In the genomic region with DNA sequence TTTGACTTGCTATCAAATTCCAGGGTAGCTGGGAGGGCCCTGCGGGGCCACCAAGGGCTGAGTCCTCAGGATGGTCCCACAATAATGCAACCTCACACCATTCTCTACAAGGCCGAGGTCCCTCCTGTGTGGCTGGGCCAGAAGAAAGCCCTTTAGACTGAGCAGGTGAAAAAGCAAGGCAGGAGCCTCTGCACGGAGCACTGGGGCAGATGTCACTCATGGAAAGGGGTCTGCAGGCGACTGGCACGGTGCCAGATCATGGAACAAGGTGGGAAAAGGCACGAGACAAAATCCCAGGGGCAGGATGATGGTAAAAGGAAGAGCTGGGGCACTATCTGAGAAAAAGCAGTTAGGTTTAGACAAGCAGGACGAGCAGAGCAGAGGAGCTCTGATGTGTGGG, we compare ENCODE assay signal across 1 cellular context.
TF ChIP-seq lines count a peak whose summit lies in the region.

No MANE protein-coding gene starts in this region.

TF ChIP-seq in IMR-90, 13 proteins besides CTCF, POLR2A, EP300 and RAD21 (continued from another document):
- TF ChIP-seq MAZ (IDR thresholded peaks at IDR 0.05; ENCODE audit: borderline replicate concordance, low read depth, low read length) (no peak), MAFK (IDR thresholded peaks at IDR 0.05; ENCODE audit: low read depth, low read length) (no peak), FOS (IDR thresholded peaks at IDR 0.05; ENCODE audit: low read depth, low read length) (no peak), RFX5 (IDR thresholded peaks at IDR 0.05; ENCODE audit: low read depth, low read length) (no peak), BHLHE40 (IDR thresholded peaks at IDR 0.05; ENCODE audit: low read depth, low read length) (no peak), RCOR1 (IDR thresholded peaks at IDR 0.05; ENCODE audit: insufficient replicate concordance, low read length) (no peak), SMC3 (IDR thresholded peaks at IDR 0.05; ENCODE audit: low read depth, low read length) (no peak), CEBPB (IDR thresholded peaks at IDR 0.05; ENCODE audit: low read depth, low read length) (no peak), CHD1 (IDR thresholded peaks at IDR 0.05; ENCODE audit: low read depth, low read length) (no peak)
- TF ChIP-seq, protein P1, sequence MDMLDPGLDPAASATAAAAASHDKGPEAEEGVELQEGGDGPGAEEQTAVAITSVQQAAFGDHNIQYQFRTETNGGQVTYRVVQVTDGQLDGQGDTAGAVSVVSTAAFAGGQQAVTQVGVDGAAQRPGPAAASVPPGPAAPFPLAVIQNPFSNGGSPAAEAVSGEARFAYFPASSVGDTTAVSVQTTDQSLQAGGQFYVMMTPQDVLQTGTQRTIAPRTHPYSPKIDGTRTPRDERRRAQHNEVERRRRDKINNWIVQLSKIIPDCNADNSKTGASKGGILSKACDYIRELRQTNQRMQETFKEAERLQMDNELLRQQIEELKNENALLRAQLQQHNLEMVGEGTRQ (IDR thresholded peaks at IDR 0.05; ENCODE audit: low read depth, low read length): no peak
- TF ChIP-seq, protein P2, sequence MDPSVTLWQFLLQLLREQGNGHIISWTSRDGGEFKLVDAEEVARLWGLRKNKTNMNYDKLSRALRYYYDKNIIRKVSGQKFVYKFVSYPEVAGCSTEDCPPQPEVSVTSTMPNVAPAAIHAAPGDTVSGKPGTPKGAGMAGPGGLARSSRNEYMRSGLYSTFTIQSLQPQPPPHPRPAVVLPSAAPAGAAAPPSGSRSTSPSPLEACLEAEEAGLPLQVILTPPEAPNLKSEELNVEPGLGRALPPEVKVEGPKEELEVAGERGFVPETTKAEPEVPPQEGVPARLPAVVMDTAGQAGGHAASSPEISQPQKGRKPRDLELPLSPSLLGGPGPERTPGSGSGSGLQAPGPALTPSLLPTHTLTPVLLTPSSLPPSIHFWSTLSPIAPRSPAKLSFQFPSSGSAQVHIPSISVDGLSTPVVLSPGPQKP (IDR thresholded peaks at IDR 0.05; ENCODE audit: borderline replicate concordance, low read depth, low read length): no peak
